Comparison of ENCODE assay signal across 9 cellular contexts in genomic region chr1:196317535-196318522, GRCh38.
DNase-seq lines count a peak whose midpoint lies in the region; ATAC-seq and TF ChIP-seq lines count a peak whose summit lies in the region.
"Had no signal": no experiment of that assay in that cellular context is flagged by ENCODE, and none has a peak within 500 bp of the region (broad histone marks: within the 10 kb centered on the region; RNA-seq: fewer than 3 reads in every experiment).

No MANE protein-coding gene starts in this region.

- H3K4me1 ChIP-seq in gastroesophageal sphincter: no peaks in the 10 kb centered on the region

- TF ChIP-seq RAD21 in Ishikawa (IDR thresholded peaks at IDR 0.05; ENCODE audit: low read depth): peak; percentile 67

- H3K27me3 ChIP-seq in gastroesophageal sphincter: no peaks in the 10 kb centered on the region

- H3K27ac Mint-ChIP-seq in type B pancreatic cell: no peak overlapping the region
- no peak overlapping the region for H3K27ac Mint-ChIP-seq in immature natural killer cell

- H3K4me1 Mint-ChIP-seq in type B pancreatic cell (ENCODE audit: unreplicated experiment): no peaks in the 10 kb centered on the region
- no peaks in the 10 kb centered on the region for H3K4me1 Mint-ChIP-seq in immature natural killer cell

- no peak overlapping the region for H3K4me3 Mint-ChIP-seq in type B pancreatic cell
- H3K4me3 Mint-ChIP-seq in immature natural killer cell: no peak overlapping the region

- H3K36me3 ChIP-seq in gastroesophageal sphincter: peaks cover 0 to 15% of the 10 kb centered on the region in 2 donors

- no peaks in the 10 kb centered on the region for H3K9me3 ChIP-seq in gastroesophageal sphincter

- H3K36me3 Mint-ChIP-seq in type B pancreatic cell (no peaks in the 10 kb centered on the region), immature natural killer cell (no peaks in the 10 kb centered on the region)

- in situ Hi-C loops in SK-MEL-5 (cut with HindIII; ENCODE audit: low pct_unique_long_range_greater_than_20kb, low sequenced_read_pairs): no loop called here

- peak; percentile 39 to 69 (median 64) for TF ChIP-seq CTCF in gastroesophageal sphincter (IDR thresholded peaks at IDR 0.05)
- peak; percentile 79 for TF ChIP-seq CTCF in type B pancreatic cell (conservative IDR thresholded peaks at IDR 0.05)

- H3K27me3 Mint-ChIP-seq in type B pancreatic cell (no peaks in the 10 kb centered on the region), immature natural killer cell (ENCODE audit: low read depth in 3 of 3) (peaks cover 0 to 1% (median 0%) of the 10 kb centered on the region in 3 donors)

- 68 to 72% methylated on average over 8 of the region's 8 CpGs for WGBS in gastroesophageal sphincter (ENCODE audit: low coverage in 1 of 2), 2 donors

- no peak overlapping the region for H3K27ac ChIP-seq in gastroesophageal sphincter

- H3K9me3 Mint-ChIP-seq in type B pancreatic cell (no peaks in the 10 kb centered on the region), immature natural killer cell (peaks cover 0 to 6% (median 2%) of the 10 kb centered on the region in 6 donors)

- DNase-seq in DMS114 treated with DMSO at 0.1 percent for 48 hours (lab: John Stamatoyannopoulos, UW; ENCODE audit: unreplicated experiment) (peak; percentile 65), SK-MEL-5 (ENCODE audit: low read depth, low spot score) (peak; percentile 67), type B pancreatic cell (ENCODE audit: extremely low spot score, unreplicated experiment) (no peak), immature natural killer cell (no peak)

- TF ChIP-seq EP300 in Ishikawa (IDR thresholded peaks at IDR 0.05; ENCODE audit: borderline replicate concordance) (no peak), gastroesophageal sphincter (IDR thresholded peaks at IDR 0.05) (no peak)

- H3K4me3 ChIP-seq in gastroesophageal sphincter: no peak overlapping the region
- H3K4me3 ChIP-seq: lung had no signal

- no peak for ATAC-seq in gastroesophageal sphincter
- no peak for ATAC-seq in HG02870 (IDR thresholded peaks at IDR 0.05; ENCODE audit: unreplicated experiment)
- no peak for ATAC-seq in HG02970 (IDR thresholded peaks at IDR 0.05; ENCODE audit: low FRiP score, unreplicated experiment)

- TF ChIP-seq POLR2A in gastroesophageal sphincter (IDR thresholded peaks at IDR 0.05): no peak

TF ChIP-seq in Ishikawa, 13 proteins besides CTCF, POLR2A, EP300 and RAD21:
- TF ChIP-seq FOXM1 (IDR thresholded peaks at IDR 0.05; ENCODE audit: borderline replicate concordance, low read depth): no peak
- TF ChIP-seq YY1 (IDR thresholded peaks at IDR 0.05; ENCODE audit: low read depth): no peak
- no peak for TF ChIP-seq TAF1 (IDR thresholded peaks at IDR 0.05; ENCODE audit: low read depth)
- TF ChIP-seq TCF12 (IDR thresholded peaks at IDR 0.05; ENCODE audit: low read depth): no peak
- TF ChIP-seq USF1 (IDR thresholded peaks at IDR 0.05): no peak
- TF ChIP-seq CREB1 (IDR thresholded peaks at IDR 0.05; ENCODE audit: low read depth): no peak
- TF ChIP-seq MAX (IDR thresholded peaks at IDR 0.05): no peak
- no peak for TF ChIP-seq REST (IDR thresholded peaks at IDR 0.05; ENCODE audit: low read depth)
- no peak for TF ChIP-seq ZBTB7A (IDR thresholded peaks at IDR 0.05; ENCODE audit: low read depth)
- TF ChIP-seq CEBPB (IDR thresholded peaks at IDR 0.05): no peak
- TF ChIP-seq TEAD4 (IDR thresholded peaks at IDR 0.05): no peak
- no peak for TF ChIP-seq EGR1 (IDR thresholded peaks at IDR 0.05)
- no peak for TF ChIP-seq NFIC (IDR thresholded peaks at IDR 0.05)

Comparison
In these comparisons a context has a peak if more than half of its experiments do, and no peak if none do; other contexts are left out.
1. DNase-seq: peak in DMS114 treated with DMSO at 0.1 percent for 48 hours (single experiment) and SK-MEL-5 (single experiment); none in type B pancreatic cell (single experiment) and immature natural killer cell (0 of 3).